In the genomic region with DNA sequence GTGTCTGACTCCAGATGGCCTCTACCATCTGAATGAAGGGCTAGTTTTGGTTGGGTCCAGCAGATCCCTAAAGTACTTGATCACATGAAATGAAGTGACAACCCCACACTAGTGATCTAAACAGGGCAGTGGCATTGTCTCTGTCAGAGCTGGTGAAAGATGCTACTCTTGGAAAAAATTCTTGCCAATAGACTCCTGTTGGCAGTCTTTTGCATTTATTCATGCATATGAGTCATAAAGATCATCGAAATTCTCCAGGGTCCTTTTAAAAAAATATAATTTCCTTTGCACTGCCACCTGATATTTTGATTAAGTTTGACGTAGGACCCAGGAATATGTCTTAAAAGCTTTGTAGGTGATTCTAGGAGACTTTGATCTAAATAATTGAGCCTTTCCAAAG, we compare ENCODE assay signal across 18 cellular contexts.
"Had no signal": no experiment of that assay in that cellular context is flagged by ENCODE, and none has a peak within 500 bp of the region (broad histone marks: within the 10 kb centered on the region; RNA-seq: fewer than 3 reads in every experiment).

No MANE protein-coding gene starts in this region.

- H3K27me3 ChIP-seq: heart left ventricle, left lung had no signal

- H3K4me3 Mint-ChIP-seq: activated CD4-positive, alpha-beta T cell treated with anti-CD3 and anti-CD28 coated beads for 36 hours; activated CD8-positive, alpha-beta T cell treated with anti-CD3 and anti-CD28 coated beads for 36 hours; activated naive CD8-positive, alpha-beta T cell treated with anti-CD3 and anti-CD28 coated beads, Interleukin-2, amount 10 ng/mL, durations not matched to agents 7 days and 5 days; dendritic cell treated with granulocyte-macrophage colony-stimulating factor and Interleukin-4, amounts not matched to agents 40 ng/mL and 50 ng/mL, for 4 days; effector memory CD8-positive, alpha-beta T cell; nephron had no signal

- H3K27ac ChIP-seq: heart left ventricle, left lung, VCaP had no signal

- H3K27ac Mint-ChIP-seq: activated CD4-positive, alpha-beta T cell treated with anti-CD3 and anti-CD28 coated beads for 36 hours; activated CD8-positive, alpha-beta T cell treated with anti-CD3 and anti-CD28 coated beads for 36 hours; activated naive CD8-positive, alpha-beta T cell treated with anti-CD3 and anti-CD28 coated beads, Interleukin-2, amount 10 ng/mL, durations not matched to agents 7 days and 5 days; dendritic cell treated with granulocyte-macrophage colony-stimulating factor and Interleukin-4, amounts not matched to agents 40 ng/mL and 50 ng/mL, for 4 days; effector memory CD8-positive, alpha-beta T cell; nephron had no signal

- H3K4me3 ChIP-seq: heart left ventricle, left lung had no signal

- DNase-seq: activated CD4-positive, alpha-beta T cell treated with anti-CD3 and anti-CD28 coated beads for 36 hours; activated CD8-positive, alpha-beta memory T cell treated with anti-CD3 and anti-CD28 coated beads, Interleukin-2, amount 50 U/mL, for 4 hours; activated CD8-positive, alpha-beta T cell treated with anti-CD3 and anti-CD28 coated beads for 36 hours; activated naive CD8-positive, alpha-beta T cell treated with anti-CD3 and anti-CD28 coated beads, Interleukin-2, amount 10 ng/mL, durations not matched to agents 7 days and 5 days; anterior cingulate cortex; cerebellar nuclear complex; effector memory CD8-positive, alpha-beta T cell; foreskin melanocyte; heart left ventricle; left lung; mesenchymal stem cell; stimulated activated CD4-positive, alpha-beta T cell treated with anti-CD3 and anti-CD28 coated beads, Interleukin-2, amount 100 ng/mL, for 24 hours; stimulated activated naive CD4-positive, alpha-beta T cell; trophoblast cell had no signal

- H3K27me3 Mint-ChIP-seq: activated CD4-positive, alpha-beta T cell treated with anti-CD3 and anti-CD28 coated beads for 36 hours; activated CD8-positive, alpha-beta T cell treated with anti-CD3 and anti-CD28 coated beads for 36 hours; activated naive CD8-positive, alpha-beta T cell treated with anti-CD3 and anti-CD28 coated beads, Interleukin-2, amount 10 ng/mL, durations not matched to agents 7 days and 5 days; dendritic cell treated with granulocyte-macrophage colony-stimulating factor and Interleukin-4, amounts not matched to agents 40 ng/mL and 50 ng/mL, for 4 days; effector memory CD8-positive, alpha-beta T cell had no signal

- H3K4me1 Mint-ChIP-seq: activated naive CD8-positive, alpha-beta T cell treated with anti-CD3 and anti-CD28 coated beads, Interleukin-2, amount 10 ng/mL, durations not matched to agents 7 days and 5 days; nephron had no signal

- H3K9me3 Mint-ChIP-seq: activated naive CD8-positive, alpha-beta T cell treated with anti-CD3 and anti-CD28 coated beads, Interleukin-2, amount 10 ng/mL, durations not matched to agents 7 days and 5 days; dendritic cell treated with granulocyte-macrophage colony-stimulating factor and Interleukin-4, amounts not matched to agents 40 ng/mL and 50 ng/mL, for 4 days; effector memory CD8-positive, alpha-beta T cell had no signal

- ATAC-seq: activated CD4-positive, alpha-beta T cell treated with anti-CD3 and anti-CD28 coated beads for 36 hours; activated CD8-positive, alpha-beta T cell treated with anti-CD3 and anti-CD28 coated beads for 36 hours; effector memory CD8-positive, alpha-beta T cell; heart left ventricle; left lung; sciatic nerve had no signal

- H3K36me3 ChIP-seq: heart left ventricle, left lung had no signal

- H3K36me3 Mint-ChIP-seq: activated naive CD8-positive, alpha-beta T cell treated with anti-CD3 and anti-CD28 coated beads, Interleukin-2, amount 10 ng/mL, durations not matched to agents 7 days and 5 days had no signal
